In the genomic region with DNA sequence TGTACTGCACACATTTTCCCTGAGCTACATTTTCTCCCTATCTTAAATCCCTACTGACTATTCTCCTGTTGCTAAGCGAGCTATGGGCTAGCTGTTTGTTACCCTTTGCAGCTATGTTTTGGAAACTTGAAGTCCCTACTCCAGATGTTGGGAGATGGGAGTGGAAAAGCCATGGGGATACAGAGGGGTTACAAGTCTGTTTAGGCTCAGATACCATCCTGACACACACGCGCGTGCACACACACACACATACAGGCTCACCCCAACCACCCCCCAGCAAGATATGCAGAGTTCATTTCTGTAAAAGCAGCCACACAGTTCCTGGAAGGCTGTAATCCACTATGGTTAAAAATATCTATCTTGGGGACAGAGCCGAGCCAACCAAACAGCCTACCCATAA, we compare ENCODE assay signal across 1 cellular context.
TF ChIP-seq lines count a peak whose summit lies in the region.

No MANE protein-coding gene starts in this region.

TF ChIP-seq in WTC11, 78 proteins besides CTCF, POLR2A, EP300 and RAD21 (continued from another document):
- TF ChIP-seq, protein P1, sequence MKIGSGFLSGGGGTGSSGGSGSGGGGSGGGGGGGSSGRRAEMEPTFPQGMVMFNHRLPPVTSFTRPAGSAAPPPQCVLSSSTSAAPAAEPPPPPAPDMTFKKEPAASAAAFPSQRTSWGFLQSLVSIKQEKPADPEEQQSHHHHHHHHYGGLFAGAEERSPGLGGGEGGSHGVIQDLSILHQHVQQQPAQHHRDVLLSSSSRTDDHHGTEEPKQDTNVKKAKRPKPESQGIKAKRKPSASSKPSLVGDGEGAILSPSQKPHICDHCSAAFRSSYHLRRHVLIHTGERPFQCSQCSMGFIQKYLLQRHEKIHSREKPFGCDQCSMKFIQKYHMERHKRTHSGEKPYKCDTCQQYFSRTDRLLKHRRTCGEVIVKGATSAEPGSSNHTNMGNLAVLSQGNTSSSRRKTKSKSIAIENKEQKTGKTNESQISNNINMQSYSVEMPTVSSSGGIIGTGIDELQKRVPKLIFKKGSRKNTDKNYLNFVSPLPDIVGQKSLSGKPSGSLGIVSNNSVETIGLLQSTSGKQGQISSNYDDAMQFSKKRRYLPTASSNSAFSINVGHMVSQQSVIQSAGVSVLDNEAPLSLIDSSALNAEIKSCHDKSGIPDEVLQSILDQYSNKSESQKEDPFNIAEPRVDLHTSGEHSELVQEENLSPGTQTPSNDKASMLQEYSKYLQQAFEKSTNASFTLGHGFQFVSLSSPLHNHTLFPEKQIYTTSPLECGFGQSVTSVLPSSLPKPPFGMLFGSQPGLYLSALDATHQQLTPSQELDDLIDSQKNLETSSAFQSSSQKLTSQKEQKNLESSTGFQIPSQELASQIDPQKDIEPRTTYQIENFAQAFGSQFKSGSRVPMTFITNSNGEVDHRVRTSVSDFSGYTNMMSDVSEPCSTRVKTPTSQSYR (CRISPR knock-in tag; IDR thresholded peaks at IDR 0.05), result no peak
- TF ChIP-seq, protein P2, sequence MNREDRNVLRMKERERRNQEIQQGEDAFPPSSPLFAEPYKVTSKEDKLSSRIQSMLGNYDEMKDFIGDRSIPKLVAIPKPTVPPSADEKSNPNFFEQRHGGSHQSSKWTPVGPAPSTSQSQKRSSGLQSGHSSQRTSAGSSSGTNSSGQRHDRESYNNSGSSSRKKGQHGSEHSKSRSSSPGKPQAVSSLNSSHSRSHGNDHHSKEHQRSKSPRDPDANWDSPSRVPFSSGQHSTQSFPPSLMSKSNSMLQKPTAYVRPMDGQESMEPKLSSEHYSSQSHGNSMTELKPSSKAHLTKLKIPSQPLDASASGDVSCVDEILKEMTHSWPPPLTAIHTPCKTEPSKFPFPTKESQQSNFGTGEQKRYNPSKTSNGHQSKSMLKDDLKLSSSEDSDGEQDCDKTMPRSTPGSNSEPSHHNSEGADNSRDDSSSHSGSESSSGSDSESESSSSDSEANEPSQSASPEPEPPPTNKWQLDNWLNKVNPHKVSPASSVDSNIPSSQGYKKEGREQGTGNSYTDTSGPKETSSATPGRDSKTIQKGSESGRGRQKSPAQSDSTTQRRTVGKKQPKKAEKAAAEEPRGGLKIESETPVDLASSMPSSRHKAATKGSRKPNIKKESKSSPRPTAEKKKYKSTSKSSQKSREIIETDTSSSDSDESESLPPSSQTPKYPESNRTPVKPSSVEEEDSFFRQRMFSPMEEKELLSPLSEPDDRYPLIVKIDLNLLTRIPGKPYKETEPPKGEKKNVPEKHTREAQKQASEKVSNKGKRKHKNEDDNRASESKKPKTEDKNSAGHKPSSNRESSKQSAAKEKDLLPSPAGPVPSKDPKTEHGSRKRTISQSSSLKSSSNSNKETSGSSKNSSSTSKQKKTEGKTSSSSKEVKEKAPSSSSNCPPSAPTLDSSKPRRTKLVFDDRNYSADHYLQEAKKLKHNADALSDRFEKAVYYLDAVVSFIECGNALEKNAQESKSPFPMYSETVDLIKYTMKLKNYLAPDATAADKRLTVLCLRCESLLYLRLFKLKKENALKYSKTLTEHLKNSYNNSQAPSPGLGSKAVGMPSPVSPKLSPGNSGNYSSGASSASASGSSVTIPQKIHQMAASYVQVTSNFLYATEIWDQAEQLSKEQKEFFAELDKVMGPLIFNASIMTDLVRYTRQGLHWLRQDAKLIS (CRISPR knock-in tag; IDR thresholded peaks at IDR 0.05; ENCODE audit: borderline replicate concordance), result no peak
- TF ChIP-seq, protein P3, sequence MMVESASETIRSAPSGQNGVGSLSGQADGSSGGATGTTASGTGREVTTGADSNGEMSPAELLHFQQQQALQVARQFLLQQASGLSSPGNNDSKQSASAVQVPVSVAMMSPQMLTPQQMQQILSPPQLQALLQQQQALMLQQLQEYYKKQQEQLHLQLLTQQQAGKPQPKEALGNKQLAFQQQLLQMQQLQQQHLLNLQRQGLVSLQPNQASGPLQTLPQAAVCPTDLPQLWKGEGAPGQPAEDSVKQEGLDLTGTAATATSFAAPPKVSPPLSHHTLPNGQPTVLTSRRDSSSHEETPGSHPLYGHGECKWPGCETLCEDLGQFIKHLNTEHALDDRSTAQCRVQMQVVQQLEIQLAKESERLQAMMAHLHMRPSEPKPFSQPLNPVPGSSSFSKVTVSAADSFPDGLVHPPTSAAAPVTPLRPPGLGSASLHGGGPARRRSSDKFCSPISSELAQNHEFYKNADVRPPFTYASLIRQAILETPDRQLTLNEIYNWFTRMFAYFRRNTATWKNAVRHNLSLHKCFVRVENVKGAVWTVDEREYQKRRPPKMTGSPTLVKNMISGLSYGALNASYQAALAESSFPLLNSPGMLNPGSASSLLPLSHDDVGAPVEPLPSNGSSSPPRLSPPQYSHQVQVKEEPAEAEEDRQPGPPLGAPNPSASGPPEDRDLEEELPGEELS (CRISPR knock-in tag; IDR thresholded peaks at IDR 0.05), result no peak
- TF ChIP-seq ESRRA (CRISPR knock-in tag; IDR thresholded peaks at IDR 0.05; ENCODE audit: borderline replicate concordance) (no peak), SMAD3 (CRISPR knock-in tag; IDR thresholded peaks at IDR 0.05; ENCODE audit: borderline replicate concordance) (no peak), CREB1 (CRISPR knock-in tag; IDR thresholded peaks at IDR 0.05) (no peak), NR3C1 (CRISPR knock-in tag; conservative IDR thresholded peaks at IDR 0.05; ENCODE audit: low read depth) (no peak), CBFB (CRISPR knock-in tag; IDR thresholded peaks at IDR 0.05; ENCODE audit: low read depth) (no peak)
